Comparison of ENCODE assay signal across 10 cellular contexts in genomic region chr22:19965771-19966709, GRCh38. TPM values are rescaled to one million over a fixed set of nuclear protein-coding genes. Genes with fewer than 3 reads are reported as not detected.
DNase-seq lines count a peak whose midpoint lies in the region; ATAC-seq and TF ChIP-seq lines count a peak whose summit lies in the region.
"Had no signal": no experiment of that assay in that cellular context is flagged by ENCODE, and none has a peak within 500 bp of the region (broad histone marks: within the 10 kb centered on the region; RNA-seq: fewer than 3 reads in every experiment).

No MANE protein-coding gene starts in this region.

- no peaks in the 10 kb centered on the region for H4K20me1 ChIP-seq in OCI-LY1 (ENCODE audit: insufficient read depth, low read length)

- H3K9ac ChIP-seq in OCI-LY1 (ENCODE audit: low read length), result no peak overlapping the region
- H3K9ac ChIP-seq: parathyroid adenoma had no signal

- TF ChIP-seq POLR2A in sigmoid colon (IDR thresholded peaks at IDR 0.05), result no peak

- no peaks in the 10 kb centered on the region for H3F3A ChIP-seq in OCI-LY1 (ENCODE audit: insufficient read depth, low read length)

- peaks cover 23% of the 10 kb centered on the region; the same call in 1 of the 2 replicates for H3K36me3 ChIP-seq in OCI-LY1 (ENCODE audit: insufficient read depth, low read length)
- peaks cover 6 to 64% (median 17%) of the 10 kb centered on the region in 4 donors for H3K36me3 ChIP-seq in sigmoid colon

- no peak overlapping the region for H2AFZ ChIP-seq in OCI-LY1 (ENCODE audit: low read length)
- H2AFZ ChIP-seq: parathyroid adenoma had no signal

- no peaks in the 10 kb centered on the region for H3K27me3 ChIP-seq in OCI-LY1 (ENCODE audit: insufficient read depth, low read length)
- no peaks in the 10 kb centered on the region for H3K27me3 ChIP-seq in sigmoid colon

- H3K9me2 ChIP-seq in OCI-LY1 (ENCODE audit: low read depth, low read length), result no peaks in the 10 kb centered on the region

- POLR2A ChIA-PET in AG04449 (lab: Yijun Ruan, JAX), result no interaction called here

- DNase-seq in AG04449 (ENCODE audit: low read depth, low spot score) (no peak), GM12865 (ENCODE audit: low read depth) (no peak), fibroblast of peridontal ligament (ENCODE audit: extremely low read depth) (peak; percentile 25), sigmoid colon (no peak)
- DNase-seq in activated T-cell treated with anti-CD3 and anti-CD28 coated beads, Interleukin-2, amount 50 U/mL, for 48 hours, result no peak
- DNase-seq: activated T-cell treated with anti-CD3 and anti-CD28 coated beads, Interleukin-2, amount 50 U/mL, for 72 hours had no signal

- intact Hi-C loops in sigmoid colon (cut with DNase I), result no loop called here

- H3K4me3 ChIP-seq in AG04449 (ENCODE audit: low read depth, low read length) (no peak overlapping the region), GM12865 (ENCODE audit: low read depth, low read length) (no peak overlapping the region), OCI-LY1 (ENCODE audit: low read depth, low read length, poor library complexity, severe bottlenecking) (no peak overlapping the region), sigmoid colon (no peak overlapping the region)

- H3K4me2 ChIP-seq in OCI-LY1 (ENCODE audit: low read length), result no peak overlapping the region

- H3K79me2 ChIP-seq in OCI-LY1 (ENCODE audit: insufficient read depth, low read length), result no peaks in the 10 kb centered on the region
- H3K79me2 ChIP-seq: parathyroid adenoma had no signal

- H3K9me3 ChIP-seq in OCI-LY1 (ENCODE audit: low read length), result no peaks in the 10 kb centered on the region
- H3K9me3 ChIP-seq in sigmoid colon, result no peaks in the 10 kb centered on the region

- ATAC-seq in HG03460 (IDR thresholded peaks at IDR 0.05; ENCODE audit: unreplicated experiment), result no peak
- no peak for ATAC-seq in HG03097 (IDR thresholded peaks at IDR 0.05; ENCODE audit: low FRiP score, unreplicated experiment)
- ATAC-seq: activated T-cell treated with anti-CD3 and anti-CD28 coated beads, Interleukin-2, amount 50 U/mL, for 72 hours had no signal

- TF ChIP-seq CTCF in AG04449 (IDR thresholded peaks at IDR 0.05; ENCODE audit: insufficient read depth, low read length, missing control alignments) (peak; percentile 45), GM12865 (IDR thresholded peaks at IDR 0.05; ENCODE audit: insufficient read depth, low read depth, low read length, missing control alignments) (peak; percentile 27), OCI-LY1 (IDR thresholded peaks at IDR 0.05; ENCODE audit: low read length) (peak; percentile 55), sigmoid colon (IDR thresholded peaks at IDR 0.05) (peak in 1 of 4 experiments; percentile 11)

- peaks cover 7% of the 10 kb centered on the region for H3K4me1 ChIP-seq in OCI-LY1 (ENCODE audit: insufficient read depth, low read length, severe bottlenecking)
- peaks cover 0 to 27% (median 23%) of the 10 kb centered on the region in 4 donors for H3K4me1 ChIP-seq in sigmoid colon

- 84 to 87% methylated on average over 10 of the region's 10 CpGs for WGBS in sigmoid colon, 2 donors

- no peak for TF ChIP-seq EP300 in sigmoid colon (IDR thresholded peaks at IDR 0.05)

- H3K27ac ChIP-seq in OCI-LY1 (ENCODE audit: low read depth, low read length, poor library complexity, severe bottlenecking), result no peak overlapping the region
- peak overlapping the region in 1 of 4 donors; percentile 3 for H3K27ac ChIP-seq in sigmoid colon
- H3K27ac ChIP-seq: parathyroid adenoma had no signal

- CTCF ChIA-PET in AG04449 (lab: Yijun Ruan, JAX), result interaction anchor here (0.8 to 11.5 kb wide), 5 partner anchors 13 to 235 kb away, joined by 3 to 172 read pairs (median 5); no protein-coding TSS in a partner anchor

RNA-seq across cellular contexts. Expression of gene TXNRD2, which starts 24.4 kb away (rescaled TPM):
- total RNA-seq in sigmoid colon, result 10 to 100 TPM; 16.3 to 29.6 (median 21.1) TPM
- polyA plus RNA-seq in sigmoid colon, result 10 to 100 TPM; 13.2 to 18.3 (median 16.6) TPM

RNA-seq across cellular contexts. Expression of gene COMT, which starts 24.5 kb away (rescaled TPM):
- total RNA-seq in sigmoid colon, result 100 to 1,000 TPM; 106 to 162 (median 112) TPM
- 10 to 100 TPM; 62.5 to 97.6 (median 68.4) TPM for polyA plus RNA-seq in sigmoid colon

RNA-seq across cellular contexts. Expression of gene ARVCF, which starts 50.6 kb away (rescaled TPM):
- 10 to 100 TPM; 14.6 to 33.8 (median 24.5) TPM for total RNA-seq in sigmoid colon
- 10 to 100 TPM in 1 of 3 donors, 1 to 10 TPM in 2; 3.9 to 13.3 (median 6.0) TPM for polyA plus RNA-seq in sigmoid colon

RNA-seq across cellular contexts. Expression of gene TANGO2, which starts 54.9 kb away (rescaled TPM):
- 10 to 100 TPM; 24.2 to 36.6 (median 31.9) TPM for total RNA-seq in sigmoid colon
- polyA plus RNA-seq in sigmoid colon, result 10 to 100 TPM; 27.0 to 46.2 (median 27.8) TPM
